Comparison of ENCODE assay signal across 9 cellular contexts in the genomic region with DNA sequence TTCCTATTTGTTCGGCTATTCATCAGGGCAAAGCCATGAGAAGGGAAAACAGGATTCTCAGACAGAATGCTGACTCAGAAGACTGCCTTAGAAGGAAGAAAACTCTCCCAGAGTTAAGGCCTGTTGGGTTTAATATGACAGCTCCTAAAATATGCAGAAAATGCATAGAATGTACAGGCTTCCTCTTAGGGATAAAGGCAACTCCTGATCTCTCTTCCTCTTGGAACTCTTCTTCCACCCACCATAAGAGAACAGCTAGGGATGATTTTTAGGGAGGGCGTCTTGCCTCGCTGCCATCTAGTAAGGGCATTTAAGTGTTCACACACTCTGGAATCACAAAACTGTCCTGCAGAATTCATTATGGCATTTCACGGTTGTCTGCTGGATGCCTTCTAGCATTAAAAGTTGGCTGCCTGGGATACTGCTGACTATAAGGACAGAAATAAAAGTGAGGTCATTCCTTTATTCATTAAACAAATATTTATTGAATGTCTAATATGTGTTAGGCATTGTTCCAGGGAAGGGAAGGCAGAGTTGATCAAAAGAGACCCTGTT.
DNase-seq lines count a peak whose midpoint lies in the region; ATAC-seq and TF ChIP-seq lines count a peak whose summit lies in the region.
"Had no signal": no experiment of that assay in that cellular context is flagged by ENCODE, and none has a peak within 500 bp of the region (broad histone marks: within the 10 kb centered on the region; RNA-seq: fewer than 3 reads in every experiment).

No MANE protein-coding gene starts in this region.

- H3K27me3 ChIP-seq in mammary epithelial cell (ENCODE audit: insufficient read depth, low read length) (no peaks in the 10 kb centered on the region), kidney epithelial cell (ENCODE audit: control insufficient read depth, insufficient read depth, low read length) (no peaks in the 10 kb centered on the region)

- H3K9me3 Mint-ChIP-seq in type B pancreatic cell, result no peaks in the 10 kb centered on the region
- H3K9me3 Mint-ChIP-seq: activated naive CD8-positive, alpha-beta T cell treated with anti-CD3 and anti-CD28 coated beads, Interleukin-2, amount 50 U/mL, for 24 hours had no signal

- H3K9me3 ChIP-seq in mammary epithelial cell (replicated peaks; ENCODE audit: insufficient read depth, low read length), result no peaks in the 10 kb centered on the region

- no peaks in the 10 kb centered on the region for H3K36me3 ChIP-seq in mammary epithelial cell (ENCODE audit: insufficient read depth, low read length)
- H3K36me3 ChIP-seq in kidney epithelial cell (ENCODE audit: control insufficient read depth, insufficient read depth, low read length), result no peaks in the 10 kb centered on the region

- no peaks in the 10 kb centered on the region for H4K20me1 ChIP-seq in mammary epithelial cell (ENCODE audit: insufficient read depth, low read length)

- WGBS in mammary epithelial cell (ENCODE audit: low coverage, missing lambda C conversion rate), result 26% methylated on average over 4 of the region's 4 CpGs

- dilution Hi-C loops in mammary epithelial cell (cut with HindIII; ENCODE audit: low sequenced_read_pairs), result loop anchor here (25.0 kb wide), 1 partner anchor 217 kb away; no protein-coding TSS in a partner anchor

- H3K4me3 ChIP-seq in mammary epithelial cell (replicated peaks in 1 of 3; ENCODE audit: insufficient read depth in 1 of 3, low read depth in 2 of 3, low read length in 3 of 3) (no peak overlapping the region), kidney epithelial cell (ENCODE audit: low read depth, low read length) (no peak overlapping the region)

- ATAC-seq in HG02798 (IDR thresholded peaks at IDR 0.05; ENCODE audit: poor library complexity, unreplicated experiment), result no peak
- ATAC-seq: activated naive CD8-positive, alpha-beta T cell treated with anti-CD3 and anti-CD28 coated beads, Interleukin-2, amount 50 U/mL, for 24 hours; sciatic nerve had no signal

- H3K9ac ChIP-seq in mammary epithelial cell (ENCODE audit: insufficient read depth, low read length), result peak overlapping the region; percentile 36

- peaks cover 33% of the 10 kb centered on the region for H3K4me1 Mint-ChIP-seq in type B pancreatic cell (ENCODE audit: unreplicated experiment)

- BruUV-seq in mammary epithelial cell (replicated peaks; lab: Mats Ljungman, UMichigan), result TSS peak; percentile 34

- H3K4me2 ChIP-seq in mammary epithelial cell (ENCODE audit: insufficient read depth, low read depth, low read length), result peak overlapping the region; percentile 62

- intact Hi-C loops in mammary epithelial cell (cut with micrococcal nuclease), result loop anchor here (1.0 kb wide), 1 partner anchor 8 kb away; no protein-coding TSS in a partner anchor

- DNase-seq in HT1080 (ENCODE audit: low read depth) (peak; percentile 78), mammary epithelial cell (peak; percentile 51), kidney epithelial cell (ENCODE audit: low read depth) (peak; percentile 82), type B pancreatic cell (ENCODE audit: extremely low spot score, unreplicated experiment) (no peak), NCI-H2196 (lab: John Stamatoyannopoulos, UW; ENCODE audit: unreplicated experiment) (no peak), SHP77 treated with DMSO at 0.1 percent for 48 hours (lab: John Stamatoyannopoulos, UW) (no peak)
- DNase-seq: activated naive CD8-positive, alpha-beta T cell treated with anti-CD3 and anti-CD28 coated beads, Interleukin-2, amount 50 U/mL, for 24 hours had no signal

- peaks cover 29% of the 10 kb centered on the region for H3K4me1 ChIP-seq in mammary epithelial cell (ENCODE audit: insufficient read depth, low read length)

- H3K27ac Mint-ChIP-seq in type B pancreatic cell, result peak overlapping the region; percentile 82

- in situ Hi-C loops in mammary epithelial cell (cut with MboI; ENCODE audit: low sequenced_read_pairs in 2 of 2), result loop anchor here in 1 of 2 donors (25.0 kb wide), 1 partner anchor 167 kb away; no protein-coding TSS in a partner anchor

- no peak overlapping the region for H2AFZ ChIP-seq in mammary epithelial cell (ENCODE audit: low read depth, low read length)

- no peak overlapping the region for H3K4me3 Mint-ChIP-seq in type B pancreatic cell
- H3K4me3 Mint-ChIP-seq: activated naive CD8-positive, alpha-beta T cell treated with anti-CD3 and anti-CD28 coated beads, Interleukin-2, amount 50 U/mL, for 24 hours had no signal

- H3K79me2 ChIP-seq in mammary epithelial cell (ENCODE audit: insufficient read depth, low read length), result peaks cover 6% of the 10 kb centered on the region

- CTCF ChIA-PET in mammary epithelial cell (lab: Charles Lee; ENCODE audit: low non-redundant PET), result interaction anchor here (0.6 to 0.7 kb wide), 2 partner anchors 10 to 140 kb away, joined by 3 to 8 read pairs; no protein-coding TSS in a partner anchor

- H3K36me3 Mint-ChIP-seq in type B pancreatic cell, result peaks cover 38% of the 10 kb centered on the region

- TF ChIP-seq CTCF in mammary epithelial cell (conservative IDR thresholded peaks at IDR 0.05 in 1 of 2, IDR thresholded peaks at IDR 0.05 in 1 of 2; ENCODE audit: extremely low read depth in 1 of 2, insufficient read depth in 1 of 2, low read depth in 1 of 2, low read length in 2 of 2) (no peak), kidney epithelial cell (IDR thresholded peaks at IDR 0.05; ENCODE audit: insufficient read depth, low read length, poor library complexity, severe bottlenecking) (no peak), type B pancreatic cell (conservative IDR thresholded peaks at IDR 0.05) (no peak)

- H3K27me3 Mint-ChIP-seq in type B pancreatic cell, result no peaks in the 10 kb centered on the region
- H3K27me3 Mint-ChIP-seq: activated naive CD8-positive, alpha-beta T cell treated with anti-CD3 and anti-CD28 coated beads, Interleukin-2, amount 50 U/mL, for 24 hours had no signal

- H3K27ac ChIP-seq in mammary epithelial cell (ENCODE audit: insufficient read depth, low read depth, low read length), result peak overlapping the region; percentile 80

Comparison
In these comparisons a context has a peak if more than half of its experiments do, and no peak if none do; other contexts are left out.
1. DNase-seq: peak in HT1080 (single experiment), mammary epithelial cell (single experiment) and kidney epithelial cell (single experiment); none in type B pancreatic cell (single experiment), NCI-H2196 (single experiment) and SHP77 treated with DMSO at 0.1 percent for 48 hours (single experiment).